7 cellular contexts compared by ENCODE assay signal in genomic region chrX:129523076-129524055, GRCh38. TPM values are rescaled to one million over a fixed set of nuclear protein-coding genes. Genes with fewer than 3 reads are reported as not detected.
A peak's percentile ranks its signal among the peaks of the same experiment; 100 is the strongest.
DNase-seq lines count a peak whose midpoint lies in the region; ATAC-seq and TF ChIP-seq lines count a peak whose summit lies in the region.

Gene SMARCA1 (minus strand): TSS chrX:129523490. CDS start chrX:129523370, 120 bp downstream.

- H2AFZ ChIP-seq in hepatocyte, result peak within 1 kb of the TSS; percentile 61

- H3K4me1 ChIP-seq in hepatocyte (ENCODE audit: insufficient read depth), result no peaks in the 10 kb centered on the region

- H3K36me3 Mint-ChIP-seq in progenitor cell of endocrine pancreas (ENCODE audit: insufficient read depth), result no peaks in the 10 kb centered on the region

- no peaks in the 10 kb centered on the region for H3K9me3 Mint-ChIP-seq in progenitor cell of endocrine pancreas (ENCODE audit: low read depth)

- peaks cover 28% of the 10 kb centered on the region for H3K4me1 Mint-ChIP-seq in progenitor cell of endocrine pancreas (ENCODE audit: low read depth)

- no peaks in the 10 kb centered on the region for H3K36me3 ChIP-seq in brain microvascular endothelial cell (replicated peaks)
- H3K36me3 ChIP-seq in hepatocyte (replicated peaks; ENCODE audit: insufficient read depth, low read depth), result no peaks in the 10 kb centered on the region

- 37% methylated on average over 37 of the region's 59 CpGs for WGBS in hepatocyte (ENCODE audit: low lambda C conversion rate, missing lambda C conversion rate)

- no peak for DNase-seq in GM12865 (ENCODE audit: low read depth)
- DNase-seq in NCI-H510A (lab: John Stamatoyannopoulos, UW), result peak; percentile 4
- DNase-seq in brain microvascular endothelial cell, result peak; percentile 37
- peak; percentile 84 for DNase-seq in hepatocyte (ENCODE audit: low spot score)
- DNase-seq in progenitor cell of endocrine pancreas (ENCODE audit: low spot score, unreplicated experiment), result peak; percentile 51
- no peak for DNase-seq in NCI-H526 treated with DMSO at 0.1 percent for 48 hours (lab: John Stamatoyannopoulos, UW)

- H3K4me3 ChIP-seq in GM12865 (ENCODE audit: low read depth, low read length) (peak within 1 kb of the TSS; percentile 47), brain microvascular endothelial cell (ENCODE audit: low read depth, low read length) (peak within 1 kb of the TSS; percentile 75), hepatocyte (peak within 1 kb of the TSS; percentile 49)

- ATAC-seq in GM21619 (IDR thresholded peaks at IDR 0.05; ENCODE audit: unreplicated experiment), result no peak

- peaks cover 30% of the 10 kb centered on the region for H4K20me1 ChIP-seq in hepatocyte (ENCODE audit: insufficient read depth, poor library complexity, severe bottlenecking)

- H3K27ac ChIP-seq in brain microvascular endothelial cell (peak within 1 kb of the TSS; percentile 55), hepatocyte (peak within 1 kb of the TSS; percentile 100)

- TF ChIP-seq CTCF in GM12865 (IDR thresholded peaks at IDR 0.05; ENCODE audit: insufficient read depth, low read depth, low read length, missing control alignments), result no peak
- TF ChIP-seq CTCF in brain microvascular endothelial cell (IDR thresholded peaks at IDR 0.05; ENCODE audit: low read depth, low read length, missing control alignments), result no peak
- no peak for TF ChIP-seq CTCF in hepatocyte (IDR thresholded peaks at IDR 0.05; ENCODE audit: poor library complexity)
- no peak for TF ChIP-seq CTCF in progenitor cell of endocrine pancreas (IDR thresholded peaks at IDR 0.05; ENCODE audit: unreplicated experiment)

- peak within 1 kb of the TSS; percentile 86 for H3K4me3 Mint-ChIP-seq in progenitor cell of endocrine pancreas (ENCODE audit: low read depth)

- peaks cover 36% of the 10 kb centered on the region for H3K79me2 ChIP-seq in hepatocyte

- H3K9me3 ChIP-seq in hepatocyte (ENCODE audit: low read depth), result no peaks in the 10 kb centered on the region

- no peaks in the 10 kb centered on the region for H3K27me3 Mint-ChIP-seq in progenitor cell of endocrine pancreas

- H3K4me2 ChIP-seq in hepatocyte, result peak within 1 kb of the TSS; percentile 73

- in situ Hi-C loops in brain microvascular endothelial cell (cut with HindIII; ENCODE audit: low pct_ligation_motif_present, low sequenced_read_pairs), result no loop called here

- H3K27ac Mint-ChIP-seq in progenitor cell of endocrine pancreas, result peak within 1 kb of the TSS; percentile 98

- H3K27me3 ChIP-seq in brain microvascular endothelial cell (replicated peaks), result no peaks in the 10 kb centered on the region
- no peaks in the 10 kb centered on the region for H3K27me3 ChIP-seq in hepatocyte

- H3K9me2 ChIP-seq in hepatocyte (replicated peaks; ENCODE audit: insufficient read depth), result no peaks in the 10 kb centered on the region

RNA-seq across cellular contexts. Expression of gene SMARCA1, which starts in this region (rescaled TPM):
- 118 and 119 TPM in 2 replicates for total RNA-seq in hepatocyte
- polyA plus RNA-seq in hepatocyte, result 66.7 and 69.0 TPM in 2 replicates
- total RNA-seq in progenitor cell of endocrine pancreas, result 183 TPM in 2 replicates

Comparison
In these comparisons a context has a peak if more than half of its experiments do, and no peak if none do; other contexts are left out.
1. DNase-seq: peak in NCI-H510A (single experiment), brain microvascular endothelial cell (single experiment), hepatocyte (single experiment) and progenitor cell of endocrine pancreas (single experiment); none in GM12865 (single experiment) and NCI-H526 treated with DMSO at 0.1 percent for 48 hours (single experiment).
2. Peak in every context shown above with its lines, with median percentiles within 50 percentile points of each other: H3K4me3 ChIP-seq.